14 cellular contexts compared by ENCODE assay signal in genomic region chr6:169167581-169168301, GRCh38.
DNase-seq lines count a peak whose midpoint lies in the region; ATAC-seq, FAIRE-seq and TF ChIP-seq lines count a peak whose summit lies in the region.
"Had no signal": no experiment of that assay in that cellular context is flagged by ENCODE, and none has a peak within 500 bp of the region (broad histone marks: within the 10 kb centered on the region; RNA-seq: fewer than 3 reads in every experiment).

No MANE protein-coding gene starts in this region.

- H3K9ac ChIP-seq in kidney (ENCODE audit: low read length in 2 of 2): no peak overlapping the region

- TF ChIP-seq CTCF in kidney (IDR thresholded peaks at IDR 0.05; ENCODE audit: borderline replicate concordance, extremely low read depth, insufficient read depth) (no peak), thyroid gland (IDR thresholded peaks at IDR 0.05) (no peak), lower leg skin (IDR thresholded peaks at IDR 0.05) (no peak)

- no peak overlapping the region for H3K4me3 ChIP-seq in kidney (ENCODE audit: low read length in 2 of 2)
- H3K4me3 ChIP-seq in thyroid gland (replicated peaks in 1 of 3): no peak overlapping the region
- no peak overlapping the region for H3K4me3 ChIP-seq in lower leg skin (ENCODE audit: low read depth, poor library complexity, severe bottlenecking)

- H3K9me3 ChIP-seq in kidney (ENCODE audit: control insufficient read depth in 1 of 2, low read length in 2 of 2) (no peaks in the 10 kb centered on the region), thyroid gland (no peaks in the 10 kb centered on the region)

- H3K36me3 ChIP-seq in kidney (ENCODE audit: control insufficient read depth in 1 of 2, insufficient read depth in 2 of 2, low read length in 2 of 2): no peaks in the 10 kb centered on the region
- no peaks in the 10 kb centered on the region for H3K36me3 ChIP-seq in thyroid gland

- H3K4me1 ChIP-seq in kidney (ENCODE audit: control insufficient read depth in 1 of 2, insufficient read depth in 1 of 2, low read depth in 1 of 2, low read length in 2 of 2) (no peaks in the 10 kb centered on the region), thyroid gland (peaks cover 0 to 7% of the 10 kb centered on the region in 2 donors)

- no peak for TF ChIP-seq POLR2A in thyroid gland (IDR thresholded peaks at IDR 0.05)
- no peak for TF ChIP-seq POLR2A in lower leg skin (IDR thresholded peaks at IDR 0.05)

- peak overlapping the region in 1 of 2 donors; percentile 52 for H3K27ac ChIP-seq in kidney (ENCODE audit: low read depth in 2 of 2, low read length in 2 of 2)
- H3K27ac ChIP-seq in thyroid gland: peak overlapping the region in 2 of 3 donors; percentile 41 to 46

- 80 to 87% methylated on average over 26 to 32 of the region's 37 CpGs for WGBS in thyroid gland, 2 donors
- 88 to 90% methylated on average over 37 of the region's 37 CpGs for WGBS in lower leg skin, 2 donors

- intact Hi-C loops in kidney (cut with DNase I): no loop called here
- intact Hi-C loops in thyroid gland (cut with DNase I): no loop called here
- intact Hi-C loops in lower leg skin (cut with DNase I; ENCODE audit: low total_unique reads): no loop called here

- no peaks in the 10 kb centered on the region for H3K27me3 ChIP-seq in thyroid gland

- DNase-seq in HCEC 1CT (peak; percentile 20), astrocyte of the hippocampus (ENCODE audit: low read depth, low spot score) (peak; percentile 83), kidney (peak; percentile 91), thyroid gland (no peak), NOMO-1 treated with dmso at 0.1 percent for 144 hours (lab: John Stamatoyannopoulos, UW; ENCODE audit: unreplicated experiment) (no peak), medulla oblongata (ENCODE audit: extremely low spot score) (no peak), lower leg skin (ENCODE audit: low spot score in 2 of 2) (no peak)
- DNase-seq: activated CD4-positive, alpha-beta memory T cell treated with anti-CD3 and anti-CD28 coated beads for 36 hours; activated naive CD8-positive, alpha-beta T cell treated with anti-CD3 and anti-CD28 coated beads, Interleukin-2, amount 10 ng/mL, durations not matched to agents 7 days and 5 days; DMS79; NCI-H510A; stimulated activated CD4-positive, alpha-beta T cell treated with anti-CD3 and anti-CD28 coated beads, Interleukin-4, amount 100 ng/mL, for 4 hours had no signal

- no peak for FAIRE-seq in kidney (lab: Jason Lieb, UNC)
- FAIRE-seq: endometrium had no signal

- no peak for ATAC-seq in HG02885 (IDR thresholded peaks at IDR 0.05; ENCODE audit: poor library complexity, unreplicated experiment)

Comparison
In these comparisons a context has a peak if more than half of its experiments do, and no peak if none do; other contexts are left out.
1. DNase-seq: peak in HCEC 1CT (single experiment), astrocyte of the hippocampus (single experiment) and kidney (single experiment); none in thyroid gland (0 of 2), NOMO-1 treated with dmso at 0.1 percent for 144 hours (single experiment), medulla oblongata (single experiment) and lower leg skin (0 of 2).